In genomic region chr2:77588438-77588837, GRCh38 we compare ENCODE assay signal across 34 cellular contexts.
"Had no signal": no experiment of that assay in that cellular context is flagged by ENCODE, and none has a peak within 500 bp of the region (broad histone marks: within the 10 kb centered on the region; RNA-seq: fewer than 3 reads in every experiment).

No MANE protein-coding gene starts in this region.

- H3K4me1 ChIP-seq: adrenal gland, body of pancreas, breast epithelium had no signal

- H3K36me3 ChIP-seq: adrenal gland, brain microvascular endothelial cell, breast epithelium had no signal

- ATAC-seq: activated CD8-positive, alpha-beta T cell treated with anti-CD3 and anti-CD28 coated beads for 36 hours; activated naive CD4-positive, alpha-beta T cell treated with anti-CD3 and anti-CD28 coated beads, Interleukin-2, amount 50 U/mL, for 72 hours; activated T-cell treated with anti-CD3 and anti-CD28 coated beads, Interleukin-2, amount 50 U/mL, for 4 hours; activated T-cell treated with anti-CD3 and anti-CD28 coated beads, Interleukin-2, amount 50 U/mL, for 72 hours; activated T-helper 17 cell treated with anti-CD3 and anti-CD28 coated beads, Interleukin-2, amount 50 U/mL, for 72 hours; body of pancreas had no signal

- H3K27me3 ChIP-seq: adrenal gland, body of pancreas, brain microvascular endothelial cell, breast epithelium had no signal

- DNase-seq: activated B cell treated with CpG ODN at 0.5 μM for 24 hours; activated CD4-positive, alpha-beta memory T cell treated with anti-CD3 and anti-CD28 coated beads for 36 hours; activated CD4-positive, alpha-beta T cell treated with anti-CD3 and anti-CD28 coated beads for 4 hours; activated CD4-positive, alpha-beta T cell treated with anti-CD3 and anti-CD28 coated beads, Interleukin-2, amount 10 ng/mL, durations not matched to agents 24 days and 14 days; activated CD4-positive, alpha-beta T cell treated with anti-CD3 and anti-CD28 coated beads, Interleukin-2, amount 50 U/mL, for 1 hour; activated CD4-positive, alpha-beta T cell treated with anti-CD3 and anti-CD28 coated beads, Interleukin-2, amount 50 U/mL, for 4 hours; activated CD4-positive, CD25-positive, alpha-beta regulatory T cell treated with anti-CD3 and anti-CD28 coated beads, Interleukin-2, amount 50 U/mL, for 72 hours; activated CD8-positive, alpha-beta memory T cell treated with anti-CD3 and anti-CD28 coated beads, Interleukin-2, amount 50 U/mL, for 4 hours; activated CD8-positive, alpha-beta T cell treated with anti-CD3 and anti-CD28 coated beads for 36 hours; activated effector memory CD4-positive, alpha-beta T cell treated with anti-CD3 and anti-CD28 coated beads, Interleukin-2, amount 50 U/mL, for 16 hours; activated gamma-delta T cell treated with Interleukin-2 at 50 U/mL for 16 hours; activated naive CD4-positive, alpha-beta T cell; activated naive CD4-positive, alpha-beta T cell treated with anti-CD3 and anti-CD28 coated beads for 36 hours; activated naive CD4-positive, alpha-beta T cell treated with anti-CD3 and anti-CD28 coated beads, Interleukin-2, amount 50 U/mL, for 16 hours; activated naive CD8-positive, alpha-beta T cell treated with anti-CD3 and anti-CD28 coated beads for 36 hours; activated T-cell treated with anti-CD3 and anti-CD28 coated beads for 4 hours; activated T-cell treated with anti-CD3 and anti-CD28 coated beads, Interleukin-2, amount 50 U/mL, for 1 hour; activated T-cell treated with anti-CD3 and anti-CD28 coated beads, Interleukin-2, amount 50 U/mL, for 4 hours; activated T-cell treated with anti-CD3 and anti-CD28 coated beads, Interleukin-2, amount 50 U/mL, for 72 hours; adrenal gland; amniotic stem cell; aorta; body of pancreas; brain microvascular endothelial cell; cerebellar nuclear complex; T-helper 1 cell; T-helper 2 cell; T-helper 9 cell had no signal

- H3K4me3 ChIP-seq: adrenal gland, body of pancreas, breast epithelium had no signal

- H3K9me3 ChIP-seq: adrenal gland, body of pancreas had no signal

- FAIRE-seq: astrocyte, TTC549 had no signal

- H3K27ac ChIP-seq: adrenal gland, body of pancreas, brain microvascular endothelial cell, breast epithelium, VCaP had no signal
